In genomic region chr7:150631866-150632864, GRCh38 we compare ENCODE assay signal across 8 cellular contexts. TPM values are rescaled to one million over a fixed set of nuclear protein-coding genes. Genes with fewer than 3 reads are reported as not detected.
DNase-seq lines count a peak whose midpoint lies in the region; ATAC-seq and TF ChIP-seq lines count a peak whose summit lies in the region.

Gene GIMAP6, minus strand, starts transcription at chr7:150632385. Its CDS starts 2,243 bp downstream, at chr7:150630142.

- BruUV-seq in A673 (replicated peaks; lab: Mats Ljungman, UMichigan), result no TSS peak

- WGBS in esophagus, 2 donors, result 56 to 60% methylated on average over 9 of the region's 9 CpGs

- H3K4me3 ChIP-seq in esophagus (ENCODE audit: low read depth in 1 of 2, low read length in 2 of 2) (peak within 1 kb of the TSS; percentile 30 to 33), A673 (ENCODE audit: low read depth, low read length, poor library complexity, severe bottlenecking) (no peak within 1 kb of the TSS), SJCRH30 (no peak within 1 kb of the TSS)

- H3K4me1 ChIP-seq in esophagus (ENCODE audit: control insufficient read depth in 2 of 2, insufficient read depth in 2 of 2, low read length in 1 of 2), result peaks cover 0 to 3% of the 10 kb centered on the region in 2 donors
- no peaks in the 10 kb centered on the region for H3K4me1 ChIP-seq in A673 (ENCODE audit: insufficient read depth, low read length, poor library complexity, severe bottlenecking)
- no peaks in the 10 kb centered on the region for H3K4me1 ChIP-seq in SJCRH30

- DNase-seq in activated CD4-positive, alpha-beta T cell treated with anti-CD3 and anti-CD28 coated beads for 4 hours, result peak; percentile 29
- peak; percentile 43 to 47 for DNase-seq in stimulated activated CD4-positive, alpha-beta T cell treated with anti-CD3 and anti-CD28 coated beads, Interleukin-2, amount 100 ng/mL, for 24 hours
- DNase-seq in A673 (ENCODE audit: low spot score) (no peak), SJCRH30 (no peak)

- no peak for TF ChIP-seq CTCF in A673 (conservative IDR thresholded peaks at IDR 0.05; ENCODE audit: low read depth, low read length)

- peak within 1 kb of the TSS; percentile 65 to 69 for H3K27ac ChIP-seq in esophagus (ENCODE audit: low read depth in 2 of 2, low read length in 1 of 2)
- H3K27ac ChIP-seq in A673 (ENCODE audit: low read depth, low read length, poor library complexity, severe bottlenecking), result no peak within 1 kb of the TSS
- no peak within 1 kb of the TSS for H3K27ac ChIP-seq in SJCRH30

- CTCF ChIA-PET in A673 (lab: Charles Lee), result no interaction called here

- ATAC-seq in GM19025 (IDR thresholded peaks at IDR 0.05; ENCODE audit: low read depth, unreplicated experiment), result peak; percentile 75
- peak; percentile 79 for ATAC-seq in HG03139 (IDR thresholded peaks at IDR 0.05; ENCODE audit: unreplicated experiment)
- no peak for ATAC-seq in HG03439 (IDR thresholded peaks at IDR 0.05; ENCODE audit: unreplicated experiment)

- H3K36me3 ChIP-seq in esophagus (ENCODE audit: control insufficient read depth in 2 of 2, insufficient read depth in 2 of 2, low read length in 1 of 2) (peaks cover 0 to 4% of the 10 kb centered on the region in 2 donors), A673 (ENCODE audit: insufficient read depth, low read length, poor library complexity, severe bottlenecking) (no peaks in the 10 kb centered on the region), SJCRH30 (no peaks in the 10 kb centered on the region)

- H3K9me3 ChIP-seq in esophagus (ENCODE audit: control insufficient read depth in 2 of 2, insufficient read depth in 1 of 2, low read depth in 1 of 2, low read length in 1 of 2) (peaks cover 0 to 3% of the 10 kb centered on the region in 2 donors), A673 (ENCODE audit: low read depth, low read length, poor library complexity, severe bottlenecking) (no peaks in the 10 kb centered on the region), SJCRH30 (replicated peaks) (no peaks in the 10 kb centered on the region)

- POLR2A ChIA-PET in A673 (lab: Charles Lee; ENCODE audit: low non-redundant PET), result no interaction called here

- intact Hi-C loops in A673 (cut with micrococcal nuclease; ENCODE audit: unreplicated experiment), result no loop called here

- H3K27me3 ChIP-seq in esophagus (ENCODE audit: control insufficient read depth in 1 of 2, insufficient read depth in 2 of 2, low read length in 2 of 2), result no peaks in the 10 kb centered on the region
- H3K27me3 ChIP-seq in A673 (replicated peaks; ENCODE audit: insufficient read depth, low read depth, low read length, poor library complexity), result no peaks in the 10 kb centered on the region
- H3K27me3 ChIP-seq in SJCRH30, result 0 out of 2 replicates have a peak, but pooled peaks cover under 1% of the 10 kb centered on the region

RNA-seq across cellular contexts. Expression of gene GIMAP6, which starts in this region (rescaled TPM):
- 1 to 10 TPM; 2.7 to 2.8 TPM for polyA plus RNA-seq in esophagus
- not detected in 2 replicates for total RNA-seq in A673 (2021)
- not detected in 2 replicates for total RNA-seq in SJCRH30 (2014; rRNA removed; shearing (Covaris generic))

Comparison
In these comparisons a context has a peak if more than half of its experiments do, and no peak if none do; other contexts are left out.
1. DNase-seq: peak in activated CD4-positive, alpha-beta T cell treated with anti-CD3 and anti-CD28 coated beads for 4 hours (2 of 2) and stimulated activated CD4-positive, alpha-beta T cell treated with anti-CD3 and anti-CD28 coated beads, Interleukin-2, amount 100 ng/mL, for 24 hours (2 of 2); none in A673 (single experiment) and SJCRH30 (0 of 2).
2. H3K27ac ChIP-seq: peak in esophagus (2 of 2); none in A673 (single experiment) and SJCRH30 (single experiment).
3. H3K4me3 ChIP-seq: peak in esophagus (2 of 2); none in A673 (single experiment) and SJCRH30 (single experiment).